ENCODE assay signal across 8 cellular contexts in the genomic region with DNA sequence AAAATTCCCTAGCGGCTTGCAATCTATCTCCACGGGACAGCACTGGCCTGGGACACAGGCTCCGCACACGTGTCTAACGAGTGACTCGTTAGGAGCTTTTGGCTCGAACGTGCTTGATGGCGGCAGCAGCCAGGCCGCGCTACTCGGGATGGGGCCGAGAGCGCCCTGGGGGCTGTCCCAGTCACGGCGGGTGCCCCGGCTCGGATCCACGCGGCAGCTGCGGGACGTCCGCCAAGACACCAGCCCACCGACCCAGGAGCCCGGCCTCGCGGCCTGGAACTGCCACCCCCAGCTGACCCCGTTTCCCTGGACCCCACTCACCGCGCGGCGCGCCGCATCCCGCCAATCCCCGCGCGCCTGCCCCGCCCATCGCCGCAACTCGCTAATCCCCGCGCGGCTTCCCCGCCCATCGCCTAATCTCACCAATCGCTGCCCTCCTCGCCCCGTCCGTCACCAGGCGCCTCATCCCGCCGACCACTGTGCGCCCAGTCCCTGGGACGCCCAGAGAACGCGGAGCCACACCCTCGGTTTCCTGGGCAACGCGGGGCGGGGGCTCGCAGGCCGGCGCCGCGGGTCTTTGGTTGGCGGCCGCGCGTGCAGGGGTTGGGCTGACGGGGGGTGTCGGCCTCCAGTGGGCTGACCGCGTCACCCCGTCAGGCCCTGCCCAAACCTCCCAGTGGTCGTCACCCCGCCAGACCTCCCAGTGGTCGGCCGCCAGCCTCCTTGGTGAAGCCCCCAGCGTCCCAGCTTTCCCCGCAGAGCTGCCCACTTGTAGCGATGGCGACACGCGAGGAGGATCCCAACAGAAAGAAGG.
A peak's percentile ranks its signal among the peaks of the same experiment; 100 is the strongest.
DNase-seq lines count a peak whose midpoint lies in the region; ATAC-seq and TF ChIP-seq lines count a peak whose summit lies in the region.

A gene (minus strand): TSS at position 359 of the 814 bp plus-strand sequence. CDS start 1,495 bp downstream, outside the sequence.

- TF ChIP-seq CTCF in AG09309 (IDR thresholded peaks at IDR 0.05; ENCODE audit: control insufficient read depth, insufficient read depth, low read depth, low read length, missing control alignments): no peak

- peak; percentile 99 for ATAC-seq in GM19023 (IDR thresholded peaks at IDR 0.05; ENCODE audit: unreplicated experiment)
- ATAC-seq in HG03280 (IDR thresholded peaks at IDR 0.05; ENCODE audit: unreplicated experiment): peak; percentile 98
- ATAC-seq in activated CD4-positive, CD25-positive, alpha-beta regulatory T cell treated with anti-CD3 and anti-CD28 coated beads, Interleukin-2, amount 50 U/mL, for 24 hours: peak; percentile 99 to 100

- DNase-seq in AG09309 (ENCODE audit: low read depth): peak; percentile 67
- peak; percentile 94 for DNase-seq in NCI-H345 treated with DMSO at 0.1 percent for 48 hours (lab: John Stamatoyannopoulos, UW; ENCODE audit: unreplicated experiment)
- peak; percentile 97 for DNase-seq in cerebellar cortex (ENCODE audit: low spot score)
- peak; percentile 99 for DNase-seq in islet precursor cell
- peak; percentile 96 to 99 (median 96) for DNase-seq in stimulated activated CD4-positive, alpha-beta T cell treated with anti-CD3 and anti-CD28 coated beads, Interleukin-12 subunit alpha, Interleukin-12 subunit beta, amount 100 ng/mL, for 48 hours (ENCODE audit: low read depth in 2 of 3, low spot score in 1 of 3)

- H3K4me3 ChIP-seq in AG09309 (ENCODE audit: control insufficient read depth, low read depth, low read length): peak within 1 kb of the TSS; percentile 76

Comparison
In these comparisons a context has a peak if more than half of its experiments do, and no peak if none do; other contexts are left out.
1. Peak in every context shown above with its lines: DNase-seq, ATAC-seq and H3K4me3 ChIP-seq.